Comparison of ENCODE assay signal across 6 cellular contexts in genomic region chr2:58879834-58880233, GRCh38.
"Had no signal": no experiment of that assay in that cellular context is flagged by ENCODE, and none has a peak within 500 bp of the region (broad histone marks: within the 10 kb centered on the region; RNA-seq: fewer than 3 reads in every experiment).

No MANE protein-coding gene starts in this region.

- H3K4me2 ChIP-seq: KMS-11 had no signal

- DNase-seq: KBM-7, KG1 had no signal

- H3K27ac ChIP-seq: HL-60, KMS-11 had no signal

- H3K9ac ChIP-seq: KMS-11 had no signal

- FAIRE-seq: HTR-8/SVneo, K562 had no signal

- H3K4me3 ChIP-seq: K562 had no signal

- ATAC-seq: K562 had no signal
